In the genomic region with DNA sequence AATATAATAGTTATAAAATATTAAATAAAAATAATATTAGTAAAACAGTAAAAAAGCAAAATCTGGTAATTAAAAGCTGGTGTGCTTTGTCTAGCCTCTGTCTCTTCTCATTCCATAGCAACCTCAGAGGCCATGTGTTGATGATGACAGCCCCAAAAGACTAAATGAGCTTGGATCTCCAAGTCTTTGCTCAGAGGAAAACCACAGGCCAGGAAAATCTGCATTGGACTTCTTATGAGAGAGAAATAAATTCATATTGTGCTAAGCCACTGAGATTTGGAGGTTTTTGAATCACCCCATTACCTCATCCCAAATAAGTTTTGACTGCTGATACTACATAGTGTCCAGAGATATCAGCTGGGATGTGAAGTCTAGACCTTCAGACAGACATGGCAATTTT, we compare ENCODE assay signal across 11 cellular contexts.
"Had no signal": no experiment of that assay in that cellular context is flagged by ENCODE, and none has a peak within 500 bp of the region (broad histone marks: within the 10 kb centered on the region; RNA-seq: fewer than 3 reads in every experiment).

No MANE protein-coding gene starts in this region.

- H3K9me3 ChIP-seq: HAP-1 had no signal

- H2AFZ ChIP-seq: GM23248, GM23338 had no signal

- H3K4me2 ChIP-seq: GM23338 had no signal

- H3K27ac ChIP-seq: GM23248 had no signal

- ATAC-seq: GM23338, HCT116 had no signal

- DNase-seq: GM23248, GOT3, H7, H9, HCEC 1CT, HFFc6 had no signal

- H3K4me1 ChIP-seq: HAP-1 had no signal

- FAIRE-seq: H1, H54 had no signal

- H3K9ac ChIP-seq: GM23248 had no signal

- H3K36me3 ChIP-seq: HAP-1 had no signal

- H3K4me3 ChIP-seq: GM23248, GM23338, HAP-1 had no signal
